In the genomic region with DNA sequence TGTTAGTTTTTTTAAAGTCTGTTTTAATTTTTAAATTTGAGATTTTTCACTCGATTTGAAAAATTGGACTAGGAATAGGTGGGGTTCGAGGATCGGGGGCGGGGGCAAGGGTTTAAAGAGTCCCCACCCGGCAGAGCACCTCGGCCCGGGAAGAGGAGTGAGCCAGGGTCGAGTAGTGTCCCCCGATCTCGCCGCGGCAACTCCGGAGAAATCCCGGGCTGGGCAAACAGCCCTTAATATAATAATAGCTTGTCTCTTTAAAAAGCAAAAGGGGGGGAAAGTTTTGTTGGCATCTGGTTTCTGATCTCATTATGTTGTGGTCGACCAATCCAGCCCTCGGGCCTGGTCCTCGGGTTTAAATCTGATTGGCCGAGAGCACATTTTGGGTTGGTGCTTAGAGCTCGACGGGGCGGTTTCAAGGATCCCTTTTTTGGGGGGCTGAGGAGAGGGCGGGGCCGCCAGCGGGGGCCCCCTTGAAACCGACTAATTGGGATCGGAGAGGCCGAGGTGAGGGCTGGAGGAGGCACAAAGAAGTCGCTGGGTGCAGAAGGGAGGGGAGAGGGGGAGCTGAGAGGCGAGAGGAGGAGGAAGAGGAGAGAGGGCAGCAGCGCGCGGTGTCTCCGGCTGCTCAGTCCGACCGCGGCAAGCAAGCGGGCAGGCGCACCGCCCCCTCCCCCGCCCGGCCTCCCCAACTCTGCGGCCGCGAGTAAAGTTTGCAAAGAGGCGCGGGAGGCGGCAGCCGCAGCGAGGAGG, we compare ENCODE assay signal across 1 cellular context.
TF ChIP-seq lines count a peak whose summit lies in the region.

A gene (plus strand): TSS at position 631 of the 753 bp plus-strand sequence. CDS start 205 bp downstream, outside the sequence.

TF ChIP-seq in IMR-90, 13 proteins besides CTCF, POLR2A, EP300 and RAD21:
- TF ChIP-seq MAZ (IDR thresholded peaks at IDR 0.05; ENCODE audit: borderline replicate concordance, low read depth, low read length) (peak; percentile 89), MXI1 (IDR thresholded peaks at IDR 0.05; ENCODE audit: borderline replicate concordance, low read depth, low read length) (peak; percentile 67; the same call in 1 of the 2 replicates), RCOR1 (IDR thresholded peaks at IDR 0.05; ENCODE audit: insufficient replicate concordance, low read length) (peak; percentile 12), CEBPB (IDR thresholded peaks at IDR 0.05; ENCODE audit: low read depth, low read length) (no peak), SMC3 (IDR thresholded peaks at IDR 0.05; ENCODE audit: low read depth, low read length) (no peak; the same call in 1 of the 2 replicates)
